8 cellular contexts compared by ENCODE assay signal in the genomic region with DNA sequence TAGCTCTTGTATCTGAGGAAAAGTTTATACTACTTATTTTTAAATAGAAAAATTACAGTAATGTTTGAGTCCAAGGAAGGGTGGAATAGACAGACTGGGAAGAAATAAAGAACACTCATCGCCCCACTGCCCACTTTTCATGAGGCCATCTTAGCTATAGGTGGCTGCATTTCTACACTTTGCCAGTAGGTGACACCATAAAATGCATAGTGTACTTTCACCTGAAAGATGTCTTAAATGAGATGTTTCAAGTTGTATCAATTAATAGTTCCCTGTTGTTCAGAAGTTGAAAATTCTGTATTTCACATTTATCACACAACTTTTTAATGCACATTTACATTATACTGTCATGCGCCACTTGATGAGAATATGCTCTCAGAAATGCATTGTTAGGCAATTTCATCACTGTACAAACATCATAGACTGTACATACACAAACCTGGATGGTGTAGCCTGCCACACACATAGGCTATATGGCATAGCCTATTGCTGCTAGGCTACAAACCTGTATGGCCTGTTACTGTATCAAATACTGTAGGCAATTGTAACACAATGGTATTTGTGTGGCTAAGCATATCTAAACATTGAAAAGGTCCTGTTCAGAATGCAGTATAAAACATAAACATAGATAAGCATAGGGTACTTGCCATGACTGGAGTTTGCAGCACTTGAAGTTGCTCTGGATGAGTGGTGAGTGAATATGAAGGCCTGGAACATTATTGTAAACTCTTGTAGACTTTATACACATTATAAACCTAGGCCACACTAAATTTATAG. TPM values are rescaled to one million over a fixed set of nuclear protein-coding genes. Genes with fewer than 3 reads are reported as not detected.
A peak's percentile ranks its signal among the peaks of the same experiment; 100 is the strongest.
DNase-seq lines count a peak whose midpoint lies in the region; ATAC-seq and TF ChIP-seq lines count a peak whose summit lies in the region.

No MANE protein-coding gene starts in this region.

- H3K9ac ChIP-seq in OCI-LY3 (ENCODE audit: low read length) = no peak overlapping the region

- H3K27ac ChIP-seq in OCI-LY3 (ENCODE audit: low read length) (no peak overlapping the region), ovary (no peak overlapping the region), vagina (no peak overlapping the region)

- no peaks in the 10 kb centered on the region for H3K27me3 ChIP-seq in OCI-LY3 (ENCODE audit: low read depth, low read length)
- H3K27me3 ChIP-seq in ovary = no peaks in the 10 kb centered on the region
- H3K27me3 ChIP-seq in vagina = no peaks in the 10 kb centered on the region

- TF ChIP-seq POLR2A in ovary (IDR thresholded peaks at IDR 0.05) = no peak
- no peak for TF ChIP-seq POLR2A in vagina (IDR thresholded peaks at IDR 0.05)

- 98 to 99% (median 98%) methylated on average over 2 of the region's 2 CpGs for WGBS in ovary, 3 donors

- H3K9me3 ChIP-seq in OCI-LY3 (ENCODE audit: insufficient read depth, low read length) (no peaks in the 10 kb centered on the region), ovary (no peaks in the 10 kb centered on the region), vagina (no peaks in the 10 kb centered on the region)

- H3K4me1 ChIP-seq in OCI-LY3 (ENCODE audit: low read length) = peaks cover 27% of the 10 kb centered on the region
- no peaks in the 10 kb centered on the region for H3K4me1 ChIP-seq in ovary (ENCODE audit: insufficient read depth)
- H3K4me1 ChIP-seq in vagina = no peaks in the 10 kb centered on the region

- peak; percentile 8 for DNase-seq in Caki2 (ENCODE audit: low read depth)
- no peak for DNase-seq in ovary
- DNase-seq in SHP77 treated with DMSO at 0.1 percent for 48 hours (lab: John Stamatoyannopoulos, UW) = no peak
- no peak for DNase-seq in AG20443 (ENCODE audit: low spot score)
- no peak for DNase-seq in vagina (ENCODE audit: extremely low spot score in 2 of 2)

- H3K79me2 ChIP-seq in OCI-LY3 (ENCODE audit: low read length) = no peaks in the 10 kb centered on the region

- H3K36me3 ChIP-seq in OCI-LY3 (replicated peaks; ENCODE audit: low read depth, low read length) (peaks cover 8% of the 10 kb centered on the region), ovary (no peaks in the 10 kb centered on the region), vagina (no peaks in the 10 kb centered on the region)

- TF ChIP-seq CTCF in OCI-LY3 (IDR thresholded peaks at IDR 0.05; ENCODE audit: low read depth, low read length) = peak; percentile 71
- TF ChIP-seq CTCF in ovary (IDR thresholded peaks at IDR 0.05) = peak in 2 of 3 donors; percentile 16 to 58
- TF ChIP-seq CTCF in vagina (IDR thresholded peaks at IDR 0.05) = peak in 1 of 3 experiments; percentile 37

- H3K4me3 ChIP-seq in OCI-LY3 (ENCODE audit: low read length) = no peak overlapping the region
- no peak overlapping the region for H3K4me3 ChIP-seq in ovary
- no peak overlapping the region for H3K4me3 ChIP-seq in vagina

- in situ Hi-C loops in Caki2 (cut with HindIII; ENCODE audit: low pct_unique_long_range_greater_than_20kb, low sequenced_read_pairs) = no loop called here

- intact Hi-C loops in ovary (cut with DNase I) = no loop called here
- intact Hi-C loops in vagina (cut with DNase I) = no loop called here

- no peaks in the 10 kb centered on the region for H4K20me1 ChIP-seq in OCI-LY3 (ENCODE audit: insufficient read depth, low read length)

- ATAC-seq in GM21619 (IDR thresholded peaks at IDR 0.05; ENCODE audit: unreplicated experiment) (peak; percentile 59), esophagus mucosa (peak; percentile 53)

- no peak for TF ChIP-seq EP300 in ovary (IDR thresholded peaks at IDR 0.05)

- H2AFZ ChIP-seq in OCI-LY3 (ENCODE audit: low read depth, low read length) = no peak overlapping the region

- H3K4me2 ChIP-seq in OCI-LY3 (ENCODE audit: low read length) = no peak overlapping the region

RNA-seq across cellular contexts. Expression of a gene that starts 27.5 kb away (rescaled TPM):
- not detected in 2 replicates for total RNA-seq in Caki2 (2014; rRNA removed; shearing (Covaris generic); ENCODE audit: low replicate concordance)
- total RNA-seq in esophagus mucosa (not detected), ovary (not detected), vagina (not detected)
- not detected for polyA plus RNA-seq in ovary

RNA-seq across cellular contexts. Expression of a gene that starts 50.1 kb away (rescaled TPM):
- total RNA-seq in Caki2 (2014; rRNA removed; shearing (Covaris generic); ENCODE audit: low replicate concordance) = 10.9 and 13.9 TPM in 2 replicates
- total RNA-seq in esophagus mucosa = 10.4 TPM
- total RNA-seq in ovary = 1 to 10 TPM in 5 of 7 donors, under 1 TPM in 2; 0.45 to 2.5 (median 1.3) TPM
- polyA plus RNA-seq in ovary = 1 to 10 TPM; 1.1 to 1.6 TPM
- total RNA-seq in vagina = 3.7 TPM

RNA-seq across cellular contexts. Expression of a gene that starts 50.2 kb away (rescaled TPM):
- 77.0 and 88.6 TPM in 2 replicates for total RNA-seq in Caki2 (2014; rRNA removed; shearing (Covaris generic); ENCODE audit: low replicate concordance)
- total RNA-seq in esophagus mucosa (33.7 TPM), ovary (10 to 100 TPM; 12.5 to 20.5 (median 16.2) TPM), vagina (22.6 TPM)
- 10 to 100 TPM; 14.8 to 22.5 TPM for polyA plus RNA-seq in ovary
